Comparison of ENCODE assay signal across 15 cellular contexts in genomic region chr12:12673296-12673695, GRCh38. TPM values are rescaled to one million over a fixed set of nuclear protein-coding genes. Genes with fewer than 3 reads are reported as not detected.
A peak's percentile ranks its signal among the peaks of the same experiment; 100 is the strongest.
DNase-seq lines count a peak whose midpoint lies in the region; ATAC-seq, FAIRE-seq and TF ChIP-seq lines count a peak whose summit lies in the region.
"Had no signal": no experiment of that assay in that cellular context is flagged by ENCODE, and none has a peak within 500 bp of the region (broad histone marks: within the 10 kb centered on the region; RNA-seq: fewer than 3 reads in every experiment).

No MANE protein-coding gene starts in this region.

- DNase-seq in A549 (ENCODE audit: low read depth in 1 of 2, low spot score in 1 of 2) (no peak), NCI-H748 treated with DMSO at 0.1 percent for 48 hours (lab: John Stamatoyannopoulos, UW) (no peak), NCI-H2227 (lab: John Stamatoyannopoulos, UW; ENCODE audit: unreplicated experiment) (no peak), NK-92 (lab: John Stamatoyannopoulos, UW; ENCODE audit: unreplicated experiment) (no peak)
- peak; percentile 33 to 54 for DNase-seq in activated T-cell treated with anti-CD3 and anti-CD28 coated beads, Interleukin-2, amount 50 U/mL, for 48 hours
- DNase-seq: DMS79 treated with DMSO at 0.1 percent for 48 hours, heart right ventricle, left ventricle myocardium inferior, MM.1S had no signal

- no peaks in the 10 kb centered on the region for H3K9me3 ChIP-seq in A549
- H3K9me3 ChIP-seq: HAP-1, heart right ventricle, left ventricle myocardium inferior had no signal

- peak; percentile 28 for FAIRE-seq in A549 (lab: Jason Lieb, UNC)

- TF ChIP-seq EP300 in A549 (IDR thresholded peaks at IDR 0.05), result no peak

- H3K27ac ChIP-seq in A549, result no peak overlapping the region
- H3K27ac ChIP-seq: cardiac muscle cell, heart right ventricle, left ventricle myocardium inferior had no signal

- no peak overlapping the region for H3K4me2 ChIP-seq in A549
- H3K4me2 ChIP-seq: smooth muscle cell had no signal

- WGBS in A549 (ENCODE audit: missing lambda C conversion rate), result 58% methylated on average over 3 of the region's 3 CpGs

- no peak for TF ChIP-seq POLR2A in A549 (IDR thresholded peaks at IDR 0.05; ENCODE audit: low read length)

- H3K4me1 ChIP-seq in A549, result peaks cover 41% of the 10 kb centered on the region
- H3K4me1 ChIP-seq: HAP-1, heart right ventricle, left ventricle myocardium inferior had no signal

- no peak for TF ChIP-seq CTCF in A549 (IDR thresholded peaks at IDR 0.05)

- TF ChIP-seq RAD21 in A549 (conservative IDR thresholded peaks at IDR 0.05 in 1 of 2, IDR thresholded peaks at IDR 0.05 in 1 of 2), result no peak

- no peak overlapping the region for H3K4me3 ChIP-seq in A549
- H3K4me3 ChIP-seq: cardiac muscle cell, HAP-1, heart right ventricle, left ventricle myocardium inferior, smooth muscle cell had no signal

- POLR2A ChIA-PET in A549 (lab: Yijun Ruan, JAX), result no interaction called here

- ATAC-seq in A549, result peak in 1 of 2 experiments; percentile 30; a peak in 1 of 6 replicates
- ATAC-seq in GM18870 (IDR thresholded peaks at IDR 0.05; ENCODE audit: unreplicated experiment), result peak; percentile 72
- peak; percentile 83 for ATAC-seq in HG02981 (IDR thresholded peaks at IDR 0.05; ENCODE audit: unreplicated experiment)
- ATAC-seq in GM19452 (IDR thresholded peaks at IDR 0.05; ENCODE audit: unreplicated experiment), result no peak
- ATAC-seq: heart right ventricle had no signal

- CTCF ChIA-PET in A549 (lab: Yijun Ruan, JAX), result interaction anchor here (0.7 to 1.1 kb wide), 3 partner anchors 8 to 114 kb away, joined by 3 to 5 read pairs (median 3); no protein-coding TSS in a partner anchor

TF ChIP-seq in A549, 52 proteins besides CTCF, POLR2A, EP300 and RAD21:
- no peak for TF ChIP-seq HES2 (IDR thresholded peaks at IDR 0.05)
- no peak for TF ChIP-seq USF2 (IDR thresholded peaks at IDR 0.05)
- TF ChIP-seq CEBPB (IDR thresholded peaks at IDR 0.05), result no peak
- no peak for TF ChIP-seq FOSB (CRISPR knock-in tag; IDR thresholded peaks at IDR 0.05)
- TF ChIP-seq RFX5 (IDR thresholded peaks at IDR 0.05), result no peak
- TF ChIP-seq CBX2 (IDR thresholded peaks at IDR 0.05; ENCODE audit: borderline replicate concordance, low read depth), result no peak
- no peak for TF ChIP-seq GATA3 (IDR thresholded peaks at IDR 0.05; ENCODE audit: borderline replicate concordance)
- TF ChIP-seq PBX3 (IDR thresholded peaks at IDR 0.05), result no peak
- TF ChIP-seq ESRRA (IDR thresholded peaks at IDR 0.05; ENCODE audit: borderline replicate concordance, low read length), result no peak
- TF ChIP-seq ELK1 (IDR thresholded peaks at IDR 0.05; ENCODE audit: low read depth, low read length), result no peak
- TF ChIP-seq MAZ (IDR thresholded peaks at IDR 0.05; ENCODE audit: borderline replicate concordance, low read depth, low read length), result no peak
- no peak for TF ChIP-seq ZFP36 (IDR thresholded peaks at IDR 0.05; ENCODE audit: borderline replicate concordance, partially characterized antibody)
- no peak for TF ChIP-seq HOXB5 (CRISPR knock-in tag; IDR thresholded peaks at IDR 0.05)
- no peak for TF ChIP-seq FOXS1 (CRISPR knock-in tag; IDR thresholded peaks at IDR 0.05)
- no peak for TF ChIP-seq NPAS2 (CRISPR knock-in tag; IDR thresholded peaks at IDR 0.05; ENCODE audit: borderline replicate concordance)
- TF ChIP-seq RCOR1 (IDR thresholded peaks at IDR 0.05; ENCODE audit: low read depth, low read length), result no peak
- no peak for TF ChIP-seq BCL3 (IDR thresholded peaks at IDR 0.05)
- TF ChIP-seq HEYL (CRISPR knock-in tag; IDR thresholded peaks at IDR 0.05), result no peak
- TF ChIP-seq KDM5A (IDR thresholded peaks at IDR 0.05), result no peak
TF ChIP-seq in A549: peak in this region for 0.

RNA-seq across cellular contexts. Expression of gene GPR19, which starts 22.7 kb away (rescaled TPM):
- 2.6 and 2.7 TPM in 2 replicates for polyA plus RNA-seq in A549 (2011; rRNA removed)
- polyA plus RNA-seq in A549 (2012; cell fraction: cytosol; rRNA removed), result 1.5 and 2.2 TPM in 2 replicates
- polyA plus RNA-seq in A549 (2012; cell fraction: nucleus; rRNA removed), result 2.6 and 2.8 TPM in 2 replicates
- 1.8 to 2.6 TPM (median 1.9 TPM) in 3 replicates for polyA plus RNA-seq in A549 (2017; fragmentation: RNase III; extraction: RNeasy Plus Mini Kit Qiagen cat#74134 plus additional on column Dnase treatment)
- 2.3 and 3.7 TPM in 2 replicates for polyA minus RNA-seq in A549 (2011; rRNA and poly(A)+ RNA removed)

RNA-seq across cellular contexts. Expression of gene CDKN1B, which starts 43.9 kb away (rescaled TPM):
- 20.4 and 26.8 TPM in 2 replicates for polyA plus RNA-seq in A549 (2011; rRNA removed)
- polyA plus RNA-seq in A549 (2012; cell fraction: cytosol; rRNA removed), result 8.1 and 9.7 TPM in 2 replicates
- polyA plus RNA-seq in A549 (2012; cell fraction: nucleus; rRNA removed), result 7.2 and 7.8 TPM in 2 replicates
- polyA plus RNA-seq in A549 (2017; fragmentation: RNase III; extraction: RNeasy Plus Mini Kit Qiagen cat#74134 plus additional on column Dnase treatment), result 18.0 to 20.5 TPM (median 20.3 TPM) in 3 replicates
- polyA minus RNA-seq in A549 (2011; rRNA and poly(A)+ RNA removed), result 7.8 and 11.8 TPM in 2 replicates

Comparison
In these comparisons a context has a peak if more than half of its experiments do, and no peak if none do; other contexts are left out.
1. DNase-seq: peak in activated T-cell treated with anti-CD3 and anti-CD28 coated beads, Interleukin-2, amount 50 U/mL, for 48 hours (2 of 2); none in A549 (0 of 2), NCI-H748 treated with DMSO at 0.1 percent for 48 hours (single experiment), NCI-H2227 (single experiment) and NK-92 (single experiment).